In genomic region chr7:92698237-92698841, GRCh38 we compare ENCODE assay signal across 8 cellular contexts.
DNase-seq lines count a peak whose midpoint lies in the region; ATAC-seq, FAIRE-seq and TF ChIP-seq lines count a peak whose summit lies in the region.

No MANE protein-coding gene starts in this region.

- no peaks in the 10 kb centered on the region for H3K27me3 Mint-ChIP-seq in astrocyte (ENCODE audit: low read depth, unreplicated experiment)

- H4K20me1 ChIP-seq in GM23248 (ENCODE audit: insufficient read depth) (no peaks in the 10 kb centered on the region), astrocyte (ENCODE audit: insufficient read depth, low read length) (no peaks in the 10 kb centered on the region)

- WGBS in GM23248 (ENCODE audit: low coverage in 1 of 2, low lambda C conversion rate in 2 of 2, missing lambda C conversion rate in 2 of 2), 2 experiments, result 26 to 41% methylated on average over 12 of the region's 12 CpGs

- peaks cover 6% of the 10 kb centered on the region for H3K36me3 Mint-ChIP-seq in astrocyte (ENCODE audit: low read depth, unreplicated experiment)

- H3K4me3 Mint-ChIP-seq in astrocyte (ENCODE audit: unreplicated experiment), result peak overlapping the region; percentile 64

- peaks cover 56% of the 10 kb centered on the region for H3K4me1 Mint-ChIP-seq in astrocyte (ENCODE audit: low read depth, unreplicated experiment)

- no peaks in the 10 kb centered on the region for H3K9me3 Mint-ChIP-seq in astrocyte (ENCODE audit: unreplicated experiment)

- H2AFZ ChIP-seq in GM23248 (no peak overlapping the region), astrocyte (ENCODE audit: low read depth, low read length) (no peak overlapping the region)

- H3K4me2 ChIP-seq in GM23248 (ENCODE audit: unreplicated experiment) (peak overlapping the region; percentile 66), astrocyte (ENCODE audit: low read length) (peak overlapping the region; percentile 91), skeletal muscle satellite cell (ENCODE audit: low read length) (peak overlapping the region; percentile 98)

- in situ Hi-C loops in GM23248 (cut with MboI), result loop anchor here (10.0 kb wide), 1 partner anchor 136 kb away; the partner anchor contains the start of gene CDK6

- no peaks in the 10 kb centered on the region for H3K9me2 ChIP-seq in GM23248 (ENCODE audit: insufficient read depth)

- H3K9ac ChIP-seq in GM23248 (peak overlapping the region; percentile 54), astrocyte (ENCODE audit: low read length) (peak overlapping the region; percentile 88), skeletal muscle satellite cell (ENCODE audit: low read depth, low read length) (peak overlapping the region; percentile 76)

- H3K4me1 ChIP-seq in GM23248 (ENCODE audit: insufficient read depth), result peaks cover 52% of the 10 kb centered on the region
- H3K4me1 ChIP-seq in astrocyte (ENCODE audit: insufficient read depth, low read length), result peaks cover 57% of the 10 kb centered on the region
- H3K4me1 ChIP-seq in skeletal muscle satellite cell (ENCODE audit: control insufficient read depth, insufficient read depth, low read length), result peaks cover 59% of the 10 kb centered on the region

- H3K36me3 ChIP-seq in GM23248 (ENCODE audit: low read depth), result no peaks in the 10 kb centered on the region
- H3K36me3 ChIP-seq in astrocyte (ENCODE audit: insufficient read depth, low read length), result no peaks in the 10 kb centered on the region
- H3K36me3 ChIP-seq in skeletal muscle satellite cell (ENCODE audit: insufficient read depth, low read length), result no peaks in the 10 kb centered on the region

- H3K4me3 ChIP-seq in GM23248 (peak overlapping the region; percentile 48), astrocyte (ENCODE audit: insufficient read depth, low read depth, low read length) (peak overlapping the region; percentile 30), skeletal muscle satellite cell (ENCODE audit: low read length) (peak overlapping the region; percentile 45)

- no peaks in the 10 kb centered on the region for H3K9me3 ChIP-seq in GM23248 (ENCODE audit: low read depth)
- H3K9me3 ChIP-seq in astrocyte (ENCODE audit: insufficient read depth, low read depth, low read length), result no peaks in the 10 kb centered on the region
- no peaks in the 10 kb centered on the region for H3K9me3 ChIP-seq in skeletal muscle satellite cell (replicated peaks; ENCODE audit: low read length)

- peaks cover 57% of the 10 kb centered on the region for H3F3A ChIP-seq in GM23248 (ENCODE audit: insufficient read depth)

- peak overlapping the region; percentile 73 for H3K27ac ChIP-seq in GM23248
- H3K27ac ChIP-seq in astrocyte (ENCODE audit: low read depth, low read length), result peak overlapping the region; percentile 94

- DNase-seq in GM23248 (peak; percentile 81), astrocyte (ENCODE audit: low read depth) (peak; percentile 98), hippocampal formation (lab: John Stamatoyannopoulos, UW) (peak; percentile 53 to 66), NCI-H526 treated with DMSO at 0.1 percent for 48 hours (lab: John Stamatoyannopoulos, UW) (no peak), DMS79 treated with DMSO at 0.1 percent for 48 hours (lab: John Stamatoyannopoulos, UW) (no peak)
- DNase-seq in activated CD8-positive, alpha-beta memory T cell treated with anti-CD3 and anti-CD28 coated beads for 24 hours, result no peak

- ATAC-seq in HG03520 (IDR thresholded peaks at IDR 0.05; ENCODE audit: unreplicated experiment), result no peak

- H3K27me3 ChIP-seq in GM23248 (replicated peaks; ENCODE audit: insufficient read depth), result no peaks in the 10 kb centered on the region
- no peaks in the 10 kb centered on the region for H3K27me3 ChIP-seq in astrocyte (ENCODE audit: insufficient read depth, low read length)
- H3K27me3 ChIP-seq in skeletal muscle satellite cell (ENCODE audit: control insufficient read depth, insufficient read depth, low read length), result no peaks in the 10 kb centered on the region

- peak overlapping the region; percentile 88 for H3K27ac Mint-ChIP-seq in astrocyte (ENCODE audit: unreplicated experiment)

- H3K79me2 ChIP-seq in GM23248 (ENCODE audit: insufficient read depth) (peaks cover 84% of the 10 kb centered on the region), astrocyte (ENCODE audit: insufficient read depth, low read length) (peaks cover 66% of the 10 kb centered on the region)

- no peak for TF ChIP-seq CTCF in astrocyte (IDR thresholded peaks at IDR 0.05; ENCODE audit: insufficient read depth, low read depth, low read length)

- FAIRE-seq in astrocyte (lab: Jason Lieb, UNC), result peak; percentile 78

Comparison
In these comparisons a context has a peak if more than half of its experiments do, and no peak if none do; other contexts are left out.
1. DNase-seq: peak in GM23248 (single experiment), astrocyte (single experiment) and hippocampal formation (2 of 2); none in NCI-H526 treated with DMSO at 0.1 percent for 48 hours (single experiment), DMS79 treated with DMSO at 0.1 percent for 48 hours (single experiment) and activated CD8-positive, alpha-beta memory T cell treated with anti-CD3 and anti-CD28 coated beads for 24 hours (single experiment).
2. Peak in every context shown above with its lines, with median percentiles within 50 percentile points of each other: H3K4me2 ChIP-seq, H3K4me3 ChIP-seq and H3K9ac ChIP-seq.